Comparison of ENCODE assay signal across 8 cellular contexts in genomic region chr17:40068917-40069750, GRCh38. TPM values are rescaled to one million over a fixed set of nuclear protein-coding genes. Genes with fewer than 3 reads are reported as not detected.
A peak's percentile ranks its signal among the peaks of the same experiment; 100 is the strongest.
DNase-seq lines count a peak whose midpoint lies in the region; ATAC-seq and TF ChIP-seq lines count a peak whose summit lies in the region.

No MANE protein-coding gene starts in this region.

- peaks cover 1% of the 10 kb centered on the region for H3K36me3 Mint-ChIP-seq in activated CD4-positive, alpha-beta T cell treated with anti-CD3 and anti-CD28 coated beads, Interleukin-2, amount 10 ng/mL, durations not matched to agents 7 days and 5 days (ENCODE audit: low read depth)

- CTCF ChIA-PET in activated CD4-positive, alpha-beta T cell treated with anti-CD3 and anti-CD28 coated beads, Interleukin-2, amount 10 ng/mL, durations not matched to agents 7 days and 5 days (lab: Charles Lee), result interaction anchor here (0.6 to 2.6 kb wide), 10 partner anchors 10 to 106 kb away, joined by 3 to 6 read pairs (median 4); partner anchors contain the start of gene CSF3

- intact Hi-C loops in colonic mucosa (cut with DNase I), result no loop called here
- intact Hi-C loops in lower lobe of right lung (cut with DNase I), result no loop called here

- H3K9ac ChIP-seq in colonic mucosa (ENCODE audit: low read depth in 2 of 2, low read length in 2 of 2), result peak overlapping the region; percentile 60 to 83

- H3K27me3 Mint-ChIP-seq in activated CD4-positive, alpha-beta T cell treated with anti-CD3 and anti-CD28 coated beads, Interleukin-2, amount 10 ng/mL, durations not matched to agents 7 days and 5 days, result peaks cover 6% of the 10 kb centered on the region

- POLR2A ChIA-PET in activated CD4-positive, alpha-beta T cell treated with anti-CD3 and anti-CD28 coated beads, Interleukin-2, amount 10 ng/mL, durations not matched to agents 7 days and 5 days (lab: Charles Lee), result interaction anchor here (0.7 kb wide), 1 partner anchor 89 kb away, joined by 6 read pairs; the partner anchor contains the start of gene PSMD3

- peak overlapping the region; percentile 90 for H3K27ac Mint-ChIP-seq in activated CD4-positive, alpha-beta T cell treated with anti-CD3 and anti-CD28 coated beads, Interleukin-2, amount 10 ng/mL, durations not matched to agents 7 days and 5 days

- peak overlapping the region; percentile 91 for H3K27ac ChIP-seq in colonic mucosa
- H3K27ac ChIP-seq in lower lobe of right lung, result peak overlapping the region; percentile 84

- H3K9me3 ChIP-seq in colonic mucosa (no peaks in the 10 kb centered on the region), lower lobe of right lung (no peaks in the 10 kb centered on the region)

- in situ Hi-C loops in GM13976 (cut with MboI; ENCODE audit: low sequenced_read_pairs, unreplicated experiment), result no loop called here

- H3K36me3 ChIP-seq in colonic mucosa (no peaks in the 10 kb centered on the region), lower lobe of right lung (no peaks in the 10 kb centered on the region)

- DNase-seq in GM13976 (ENCODE audit: low spot score), result peak; percentile 74
- peak; percentile 73 for DNase-seq in NCI-H2227 treated with DMSO at 0.1 percent for 48 hours (lab: John Stamatoyannopoulos, UW)
- peak; percentile 79 for DNase-seq in activated CD4-positive, alpha-beta T cell treated with anti-CD3 and anti-CD28 coated beads, Interleukin-2, amount 10 ng/mL, durations not matched to agents 7 days and 5 days
- DNase-seq in colonic mucosa, result peak; percentile 90
- peak; percentile 89 for DNase-seq in lower lobe of right lung
- peak; percentile 74 to 79 for DNase-seq in stimulated activated CD4-positive, alpha-beta T cell treated with anti-CD3 and anti-CD28 coated beads, Interleukin-4, amount 100 ng/mL, for 48 hours (ENCODE audit: low read depth in 2 of 2)
- no peak for DNase-seq in HuH-7.5 (ENCODE audit: low spot score)

- ATAC-seq in lower lobe of right lung (peak; percentile 50 to 62), HG02884 (IDR thresholded peaks at IDR 0.05; ENCODE audit: unreplicated experiment) (no peak)

- H3K4me3 Mint-ChIP-seq in activated CD4-positive, alpha-beta T cell treated with anti-CD3 and anti-CD28 coated beads, Interleukin-2, amount 10 ng/mL, durations not matched to agents 7 days and 5 days, result peak overlapping the region; percentile 71

- no peak for TF ChIP-seq CTCF in GM13976 (IDR thresholded peaks at IDR 0.05; ENCODE audit: borderline replicate concordance, control extremely low read depth, extremely low read depth, insufficient read depth, missing control alignments)
- TF ChIP-seq CTCF in colonic mucosa (IDR thresholded peaks at IDR 0.05), result no peak
- no peak for TF ChIP-seq CTCF in lower lobe of right lung (IDR thresholded peaks at IDR 0.05)

- H3K9me3 Mint-ChIP-seq in activated CD4-positive, alpha-beta T cell treated with anti-CD3 and anti-CD28 coated beads, Interleukin-2, amount 10 ng/mL, durations not matched to agents 7 days and 5 days, result no peaks in the 10 kb centered on the region

- H3K4me3 ChIP-seq in colonic mucosa, result peak overlapping the region; percentile 10
- peak overlapping the region; percentile 43 for H3K4me3 ChIP-seq in lower lobe of right lung

- H3K27me3 ChIP-seq in colonic mucosa (no peaks in the 10 kb centered on the region), lower lobe of right lung (ENCODE audit: low read depth) (no peaks in the 10 kb centered on the region)

- H3K4me1 ChIP-seq in colonic mucosa (peaks cover 65% of the 10 kb centered on the region), lower lobe of right lung (peaks cover 94% of the 10 kb centered on the region)

- peaks cover 49% of the 10 kb centered on the region for H3K4me1 Mint-ChIP-seq in activated CD4-positive, alpha-beta T cell treated with anti-CD3 and anti-CD28 coated beads, Interleukin-2, amount 10 ng/mL, durations not matched to agents 7 days and 5 days

RNA-seq across cellular contexts. Expression of gene THRA, which starts 6.4 kb away (rescaled TPM):
- total RNA-seq in activated CD4-positive, alpha-beta T cell treated with anti-CD3 and anti-CD28 coated beads, Interleukin-2, amount 10 ng/mL, durations not matched to agents 7 days and 5 days, result 1 to 10 TPM; 8.6 to 9.1 TPM
- total RNA-seq in colonic mucosa (10 to 100 TPM; 40.3 to 44.5 TPM), lower lobe of right lung (50.1 TPM)

RNA-seq across cellular contexts. Expression of gene MED24, which starts 14.9 kb away (rescaled TPM):
- 100 to 1,000 TPM in 1 of 2 experiments, 10 to 100 TPM in 1; 92.1 to 102 TPM for total RNA-seq in activated CD4-positive, alpha-beta T cell treated with anti-CD3 and anti-CD28 coated beads, Interleukin-2, amount 10 ng/mL, durations not matched to agents 7 days and 5 days
- total RNA-seq in colonic mucosa, result 100 to 1,000 TPM in 1 of 2 donors, 10 to 100 TPM in 1; 80.1 to 111 TPM
- total RNA-seq in lower lobe of right lung, result 59.6 TPM

RNA-seq across cellular contexts. Expression of gene NR1D1, which starts 31.3 kb away (rescaled TPM):
- total RNA-seq in activated CD4-positive, alpha-beta T cell treated with anti-CD3 and anti-CD28 coated beads, Interleukin-2, amount 10 ng/mL, durations not matched to agents 7 days and 5 days, result 1 to 10 TPM; 5.5 to 5.8 TPM
- total RNA-seq in colonic mucosa, result 10 to 100 TPM in 1 of 2 donors, 1 to 10 TPM in 1; 4.8 to 18.8 TPM
- total RNA-seq in lower lobe of right lung, result 20.1 TPM

RNA-seq across cellular contexts. Expression of gene MSL1, which starts 52.6 kb away (rescaled TPM):
- 10 to 100 TPM; 95.4 to 97.1 TPM for total RNA-seq in activated CD4-positive, alpha-beta T cell treated with anti-CD3 and anti-CD28 coated beads, Interleukin-2, amount 10 ng/mL, durations not matched to agents 7 days and 5 days
- total RNA-seq in colonic mucosa, result 10 to 100 TPM; 77.0 to 81.0 TPM
- total RNA-seq in lower lobe of right lung, result 97.7 TPM

RNA-seq across cellular contexts. Expression of gene CSF3, which starts 53.9 kb away (rescaled TPM):
- not detected for total RNA-seq in activated CD4-positive, alpha-beta T cell treated with anti-CD3 and anti-CD28 coated beads, Interleukin-2, amount 10 ng/mL, durations not matched to agents 7 days and 5 days
- under 1 TPM in 1 of 2 donors, not detected in 1; 0.37 TPM for total RNA-seq in colonic mucosa
- 1.9 TPM for total RNA-seq in lower lobe of right lung
